1 cellular context compared by ENCODE assay signal in genomic region chr3:56630966-56631365, GRCh38.
TF ChIP-seq lines count a peak whose summit lies in the region.

No MANE protein-coding gene starts in this region.

TF ChIP-seq in HEK293T, 16 proteins besides CTCF, POLR2A, EP300 and RAD21 (continued from another document):
- TF ChIP-seq ELF4 (IDR thresholded peaks at IDR 0.05): no peak
- no peak for TF ChIP-seq FOXK2 (IDR thresholded peaks at IDR 0.05)
- no peak for TF ChIP-seq LEF1 (IDR thresholded peaks at IDR 0.05; ENCODE audit: borderline replicate concordance)
- TF ChIP-seq TARDBP (IDR thresholded peaks at IDR 0.05): no peak
- no peak for TF ChIP-seq HDGF (IDR thresholded peaks at IDR 0.05; ENCODE audit: borderline replicate concordance)
